In the genomic region with DNA sequence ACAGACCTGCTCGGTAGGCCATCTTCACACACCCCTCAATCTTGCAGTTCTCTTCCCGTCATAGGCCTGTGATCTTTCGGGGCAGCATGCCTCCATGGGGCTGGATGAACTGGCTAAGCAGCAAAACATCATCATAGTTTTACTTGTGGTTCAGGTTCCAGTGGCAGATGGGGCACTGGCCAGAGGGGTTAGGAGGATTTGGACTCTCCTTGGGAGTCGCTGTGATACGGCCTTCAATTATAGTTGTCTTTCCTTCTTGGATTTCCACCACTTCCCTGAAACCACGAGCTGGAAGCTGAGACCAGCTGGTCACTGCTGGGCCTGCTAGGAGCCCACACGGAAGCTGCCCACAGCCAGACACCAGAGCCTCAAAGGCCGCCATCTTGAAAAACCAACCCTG, we compare ENCODE assay signal across 23 cellular contexts. TPM values are rescaled to one million over a fixed set of nuclear protein-coding genes. Genes with fewer than 3 reads are reported as not detected.
A peak's percentile ranks its signal among the peaks of the same experiment; 100 is the strongest.
DNase-seq lines count a peak whose midpoint lies in the region; ATAC-seq, FAIRE-seq and TF ChIP-seq lines count a peak whose summit lies in the region.
"Had no signal": no experiment of that assay in that cellular context is flagged by ENCODE, and none has a peak within 500 bp of the region (broad histone marks: within the 10 kb centered on the region; RNA-seq: fewer than 3 reads in every experiment).

No MANE protein-coding gene starts in this region.

- POLR2A ChIA-PET in H1 (lab: Charles Lee; ENCODE audit: partially characterized antibody): interaction anchor here (0.8 to 7.1 kb wide), 5 partner anchors 9 to 218 kb away, joined by 3 to 84 read pairs (median 5); partner anchors contain the start of gene ZNF589

- TF ChIP-seq EP300 in H1 (IDR thresholded peaks at IDR 0.05; ENCODE audit: borderline replicate concordance in 1 of 2, low read depth in 2 of 2, low read length in 2 of 2): no peak
- no peak for TF ChIP-seq EP300 in sigmoid colon (IDR thresholded peaks at IDR 0.05)

- no peak overlapping the region for H3K4me2 ChIP-seq in H1 (ENCODE audit: insufficient read depth in 1 of 2, low read depth in 2 of 2, low read length in 2 of 2)
- H3K4me2 ChIP-seq: BLaER1, GM23338 had no signal

- no peak overlapping the region for H3K56ac ChIP-seq in H1 (replicated peaks; ENCODE audit: insufficient read length, low read depth, low read length)

- H3K9me3 ChIP-seq in H1 (ENCODE audit: insufficient read depth in 2 of 2, low read depth in 1 of 2, low read length in 1 of 2) (no peaks in the 10 kb centered on the region; a peak in 1 of 4 replicates), sigmoid colon (no peaks in the 10 kb centered on the region), left ventricle myocardium inferior (replicated peaks) (peaks cover 11% of the 10 kb centered on the region)

- H3K23ac ChIP-seq in H1 (ENCODE audit: insufficient read length): no peak overlapping the region

- H2BK120ac ChIP-seq in H1 (replicated peaks; ENCODE audit: low read depth, low read length): no peak overlapping the region

- no peak for DNase-seq in activated T-cell treated with anti-CD3 and anti-CD28 coated beads, Interleukin-2, amount 50 U/mL, for 24 hours
- no peak for DNase-seq in activated T-cell treated with anti-CD3 and anti-CD28 coated beads, Interleukin-2, amount 50 U/mL, for 72 hours
- DNase-seq in H1 (ENCODE audit: low read depth in 1 of 2, low spot score in 2 of 2): no peak
- peak; percentile 3 for DNase-seq in sigmoid colon
- DNase-seq in stimulated activated CD4-positive, alpha-beta T cell treated with anti-CD3 and anti-CD28 coated beads, Interleukin-1b, Interleukin-23, amount 100 ng/mL, for 48 hours: no peak
- DNase-seq in NCI-H69 (lab: John Stamatoyannopoulos, UW): no peak
- DNase-seq in left ventricle myocardium inferior: no peak
- DNase-seq: 8988T; CD4-positive, alpha-beta memory T cell; DMS153; DMS79; GDM1; H7 had no signal

- FAIRE-seq in H1 (lab: Jason Lieb, UNC): no peak
- FAIRE-seq: GM12892, GM18507, HepG2 had no signal

- H2BK20ac ChIP-seq in H1 (ENCODE audit: low read length): no peak overlapping the region

- H3K27ac ChIP-seq in H1 (ENCODE audit: low read depth, low read length): no peak overlapping the region; the same call in 1 of the 2 replicates
- no peak overlapping the region for H3K27ac ChIP-seq in sigmoid colon
- H3K27ac ChIP-seq in left ventricle myocardium inferior (replicated peaks): no peak overlapping the region
- H3K27ac ChIP-seq: BLaER1 had no signal

- no peaks in the 10 kb centered on the region for H3K23me2 ChIP-seq in H1 (ENCODE audit: low read depth, low read length)

- ATAC-seq in activated T-cell treated with anti-CD3 and anti-CD28 coated beads, Interleukin-2, amount 50 U/mL, for 72 hours (replicated peaks in 1 of 2): no peak
- ATAC-seq: GM23338, HepG2 had no signal

- H3K4ac ChIP-seq in H1 (replicated peaks; ENCODE audit: insufficient read length, low read depth, low read length): no peak overlapping the region

- no peaks in the 10 kb centered on the region for H3K4me1 ChIP-seq in H1 (replicated peaks in 1 of 4; ENCODE audit: control insufficient read depth in 3 of 4, insufficient read depth in 4 of 4, low read length in 3 of 4)
- H3K4me1 ChIP-seq in sigmoid colon: no peaks in the 10 kb centered on the region
- no peaks in the 10 kb centered on the region for H3K4me1 ChIP-seq in left ventricle myocardium inferior
- H3K4me1 ChIP-seq: BLaER1 had no signal

- H4K8ac ChIP-seq in H1 (ENCODE audit: extremely low read depth, insufficient read depth, low read length): no peak overlapping the region; the same call in 1 of the 2 replicates

- no peak for TF ChIP-seq RAD21 in H1 (IDR thresholded peaks at IDR 0.05 in 1 of 2, conservative IDR thresholded peaks at IDR 0.05 in 1 of 2; ENCODE audit: low read depth in 2 of 2, low read length in 2 of 2)

- no peak for TF ChIP-seq CTCF in H1 (IDR thresholded peaks at IDR 0.05; ENCODE audit: control extremely low read depth in 1 of 3, insufficient read depth in 1 of 3, low read depth in 1 of 3, low read length in 3 of 3)
- TF ChIP-seq CTCF in sigmoid colon (IDR thresholded peaks at IDR 0.05): no peak
- no peak for TF ChIP-seq CTCF in left ventricle myocardium inferior (IDR thresholded peaks at IDR 0.05; ENCODE audit: borderline replicate concordance)

- peaks cover 7% of the 10 kb centered on the region; the same call in 1 of the 2 replicates for H3K79me1 ChIP-seq in H1 (ENCODE audit: low read depth, low read length)

- peaks cover 87% of the 10 kb centered on the region for H3K36me3 Mint-ChIP-seq in activated T-cell treated with anti-CD3 and anti-CD28 coated beads, Interleukin-2, amount 50 U/mL, for 24 hours (ENCODE audit: low read depth)
- peaks cover 8 to 40% of the 10 kb centered on the region in 2 donors for H3K36me3 Mint-ChIP-seq in activated T-cell treated with anti-CD3 and anti-CD28 coated beads, Interleukin-2, amount 50 U/mL, for 72 hours (ENCODE audit: insufficient read depth in 2 of 2)
- peaks cover 16% of the 10 kb centered on the region for H3K36me3 Mint-ChIP-seq in IgD-negative memory B cell

- peaks cover 6 to 95% of the 10 kb centered on the region in 2 experiments for H3K79me2 ChIP-seq in H1 (ENCODE audit: control insufficient read depth in 1 of 2, insufficient read depth in 2 of 2, low read length in 2 of 2)

- intact Hi-C loops in sigmoid colon (cut with DNase I) (no loop called here), left ventricle myocardium inferior (cut with micrococcal nuclease) (no loop called here)

- no peak overlapping the region for H2BK12ac ChIP-seq in H1 (ENCODE audit: low read depth, low read length)

- H3K4me3 Mint-ChIP-seq in activated T-cell treated with anti-CD3 and anti-CD28 coated beads, Interleukin-2, amount 50 U/mL, for 24 hours: no peak overlapping the region
- no peak overlapping the region for H3K4me3 Mint-ChIP-seq in activated T-cell treated with anti-CD3 and anti-CD28 coated beads, Interleukin-2, amount 50 U/mL, for 72 hours
- no peak overlapping the region for H3K4me3 Mint-ChIP-seq in IgD-negative memory B cell
- H3K4me3 Mint-ChIP-seq: CD14-positive monocyte; CD4-positive, alpha-beta memory T cell; GM23338 had no signal

- no peak overlapping the region for H2AFZ ChIP-seq in H1 (ENCODE audit: low read length)
- H2AFZ ChIP-seq: GM23338 had no signal

- WGBS in H1 (ENCODE audit: extremely low coverage in 1 of 2, insufficient coverage in 1 of 2, insufficient read length in 1 of 2, insufficient replicate concordance in 2 of 2, low coverage in 1 of 2, low lambda C conversion rate in 2 of 2, missing lambda C conversion rate in 1 of 2), 2 experiments: 88% methylated on average over 8 of the region's 8 CpGs; no CpG with 5 or more reads in 1 of the 2 experiments
- 96% methylated on average over 8 of the region's 8 CpGs for WGBS in sigmoid colon, 2 donors

- H3K4me1 Mint-ChIP-seq in activated T-cell treated with anti-CD3 and anti-CD28 coated beads, Interleukin-2, amount 50 U/mL, for 24 hours (ENCODE audit: low read depth): peaks cover 8% of the 10 kb centered on the region
- no peaks in the 10 kb centered on the region for H3K4me1 Mint-ChIP-seq in activated T-cell treated with anti-CD3 and anti-CD28 coated beads, Interleukin-2, amount 50 U/mL, for 72 hours (ENCODE audit: low read depth)
- H3K4me1 Mint-ChIP-seq in IgD-negative memory B cell: peaks cover 7 to 15% (median 7%) of the 10 kb centered on the region in 3 donors
- H3K4me1 Mint-ChIP-seq: GM23338 had no signal

- no peak overlapping the region; the same call in 1 of the 2 replicates for H2BK5ac ChIP-seq in H1 (ENCODE audit: low read depth, low read length)

- H3K27ac Mint-ChIP-seq in activated T-cell treated with anti-CD3 and anti-CD28 coated beads, Interleukin-2, amount 50 U/mL, for 24 hours: peak overlapping the region; percentile 8
- no peak overlapping the region for H3K27ac Mint-ChIP-seq in activated T-cell treated with anti-CD3 and anti-CD28 coated beads, Interleukin-2, amount 50 U/mL, for 72 hours
- peak overlapping the region in 2 of 3 donors; percentile 10 to 19 for H3K27ac Mint-ChIP-seq in IgD-negative memory B cell
- H3K27ac Mint-ChIP-seq: CD4-positive, alpha-beta memory T cell; GM23338 had no signal

- no peaks in the 10 kb centered on the region for H3K27me3 Mint-ChIP-seq in activated T-cell treated with anti-CD3 and anti-CD28 coated beads, Interleukin-2, amount 50 U/mL, for 24 hours
- H3K27me3 Mint-ChIP-seq in activated T-cell treated with anti-CD3 and anti-CD28 coated beads, Interleukin-2, amount 50 U/mL, for 72 hours (ENCODE audit: low read depth): no peaks in the 10 kb centered on the region
- H3K27me3 Mint-ChIP-seq in IgD-negative memory B cell: no peaks in the 10 kb centered on the region
- H3K27me3 Mint-ChIP-seq: CD4-positive, alpha-beta memory T cell had no signal

- no peaks in the 10 kb centered on the region for H3K27me3 ChIP-seq in H1 (replicated peaks in 1 of 4; ENCODE audit: control insufficient read depth in 3 of 4, extremely low read depth in 1 of 4, insufficient read depth in 3 of 4, low read length in 3 of 4)
- H3K27me3 ChIP-seq in sigmoid colon: no peaks in the 10 kb centered on the region
- H3K27me3 ChIP-seq in left ventricle myocardium inferior (ENCODE audit: low read depth): no peaks in the 10 kb centered on the region
- H3K27me3 ChIP-seq: BLaER1 had no signal

- no peak overlapping the region for H4K5ac ChIP-seq in H1 (ENCODE audit: insufficient read length, low read depth, low read length)

- no peak overlapping the region for H2AK5ac ChIP-seq in H1 (ENCODE audit: low read depth, low read length)

- H3K9me3 Mint-ChIP-seq in activated T-cell treated with anti-CD3 and anti-CD28 coated beads, Interleukin-2, amount 50 U/mL, for 24 hours: peaks cover 4% of the 10 kb centered on the region
- no peaks in the 10 kb centered on the region for H3K9me3 Mint-ChIP-seq in activated T-cell treated with anti-CD3 and anti-CD28 coated beads, Interleukin-2, amount 50 U/mL, for 72 hours
- peaks cover 0 to 3% (median 1%) of the 10 kb centered on the region in 3 donors for H3K9me3 Mint-ChIP-seq in IgD-negative memory B cell
- H3K9me3 Mint-ChIP-seq: CD4-positive, alpha-beta memory T cell had no signal

- H3K9ac ChIP-seq in H1 (replicated peaks in 1 of 4; ENCODE audit: extremely low read depth in 1 of 4, low read depth in 3 of 4, low read length in 3 of 4): no peak overlapping the region
- H3K9ac ChIP-seq: BLaER1 had no signal

- H4K20me1 ChIP-seq in H1 (replicated peaks in 1 of 2; ENCODE audit: control insufficient read depth in 1 of 2, insufficient read depth in 2 of 2, low read length in 2 of 2): peaks cover 18 to 20% of the 10 kb centered on the region in 2 experiments

- H2BK15ac ChIP-seq in H1 (ENCODE audit: low read length): no peak overlapping the region

- no peak for TF ChIP-seq POLR2A in H1 (IDR thresholded peaks at IDR 0.05; ENCODE audit: control extremely low read depth in 1 of 2, low read depth in 2 of 2, low read length in 2 of 2)
- TF ChIP-seq POLR2A in sigmoid colon (IDR thresholded peaks at IDR 0.05): no peak

- H3K36me3 ChIP-seq in H1 (ENCODE audit: control insufficient read depth in 2 of 4, insufficient read depth in 4 of 4, low read length in 3 of 4) (peaks cover 12 to 72% (median 37%) of the 10 kb centered on the region in 4 experiments; a peak in 7 of 8 replicates), sigmoid colon (peaks cover 0 to 35% (median 2%) of the 10 kb centered on the region in 4 donors), left ventricle myocardium inferior (peaks cover 35% of the 10 kb centered on the region)

- H3K4me3 ChIP-seq in H1 (ENCODE audit: extremely low read depth in 1 of 4, insufficient read depth in 2 of 4, low read depth in 3 of 4, low read length in 4 of 4) (no peak overlapping the region), sigmoid colon (no peak overlapping the region), left ventricle myocardium inferior (no peak overlapping the region)
- H3K4me3 ChIP-seq: BLaER1, GM23338 had no signal

- no peak overlapping the region for H3K18ac ChIP-seq in H1 (ENCODE audit: extremely low read depth, low read length)

- no peak overlapping the region for H4K91ac ChIP-seq in H1 (replicated peaks; ENCODE audit: insufficient read length, low read length)

- no peak overlapping the region for H3K14ac ChIP-seq in H1 (ENCODE audit: insufficient read length)

- CTCF ChIA-PET in H1 (lab: Charles Lee; ENCODE audit: partially characterized antibody): interaction anchor here (1.1 to 3.2 kb wide), 7 partner anchors 9 to 179 kb away, joined by 3 to 14 read pairs (median 5); no protein-coding TSS in a partner anchor

RNA-seq across cellular contexts. Expression of gene ZNF589, which starts 15.7 kb away (rescaled TPM):
- 10 to 100 TPM; 26.0 to 39.7 TPM for total RNA-seq in activated T-cell treated with anti-CD3 and anti-CD28 coated beads, Interleukin-2, amount 50 U/mL, for 72 hours
- polyA plus RNA-seq in IgD-negative memory B cell: 9.1 TPM
- 106 and 113 TPM in 2 replicates for total RNA-seq in H1 (2021; fragmentation: NEBNext Ultra II Directional; extraction: Animal tissue kit (Norgen Biotek cat#: 25700))
- 64.7 and 65.6 TPM in 2 replicates for polyA plus RNA-seq in H1 (2011; rRNA removed)
- 94.8 TPM for polyA plus RNA-seq in H1 (2011; cell fraction: cytosol; rRNA removed)
- 119 TPM for polyA plus RNA-seq in H1 (2011; cell fraction: nucleus; rRNA removed)
- polyA plus RNA-seq in H1 (2012, experiment 1 of 2): 90.1 to 112 TPM (median 101 TPM) in 4 replicates
- polyA plus RNA-seq in H1 (2012, experiment 2 of 2): 14.1 TPM
- 87.3 TPM for polyA plus RNA-seq in H1 (2013, experiment 1 of 2)
- 81.4 TPM for polyA plus RNA-seq in H1 (2013, experiment 2 of 2)
- 112 and 152 TPM in 2 replicates for polyA minus RNA-seq in H1 (2011; rRNA and poly(A)+ RNA removed)
- 48.0 TPM for polyA minus RNA-seq in H1 (2011; cell fraction: cytosol; rRNA and poly(A)+ RNA removed)
- 107 TPM for polyA minus RNA-seq in H1 (2011; cell fraction: nucleus; rRNA and poly(A)+ RNA removed)
- 10 to 100 TPM in 2 of 4 donors, 1 to 10 TPM in 2; 5.7 to 24.1 (median 10.8) TPM for total RNA-seq in sigmoid colon
- 1 to 10 TPM; 1.2 to 8.1 (median 1.8) TPM for polyA plus RNA-seq in sigmoid colon
- 6.6 TPM for total RNA-seq in left ventricle myocardium inferior

RNA-seq across cellular contexts. Expression of gene CAMP, which starts 33.3 kb away (rescaled TPM):
- total RNA-seq in activated T-cell treated with anti-CD3 and anti-CD28 coated beads, Interleukin-2, amount 50 U/mL, for 72 hours: not detected
- polyA plus RNA-seq in IgD-negative memory B cell (1.1 TPM), H1 (2011; rRNA removed) (not detected in 2 replicates), sigmoid colon (1 to 10 TPM in 1 of 3 donors, not detected in 2; 1.2 TPM)
- total RNA-seq in H1 (2021; fragmentation: NEBNext Ultra II Directional; extraction: Animal tissue kit (Norgen Biotek cat#: 25700)): not detected in 2 replicates
- polyA plus RNA-seq in H1 (2011; cell fraction: cytosol; rRNA removed): not detected
- polyA plus RNA-seq in H1 (2011; cell fraction: nucleus; rRNA removed): not detected
- not detected in 4 replicates for polyA plus RNA-seq in H1 (2012, experiment 1 of 2)
- not detected for polyA plus RNA-seq in H1 (2012, experiment 2 of 2)
- not detected for polyA plus RNA-seq in H1 (2013, experiment 1 of 2)
- polyA plus RNA-seq in H1 (2013, experiment 2 of 2): not detected
- polyA minus RNA-seq in H1 (2011; rRNA and poly(A)+ RNA removed): not detected in 2 replicates
- not detected for polyA minus RNA-seq in H1 (2011; cell fraction: cytosol; rRNA and poly(A)+ RNA removed)
- not detected for polyA minus RNA-seq in H1 (2011; cell fraction: nucleus; rRNA and poly(A)+ RNA removed)
- total RNA-seq in sigmoid colon (1 to 10 TPM in 1 of 4 donors, not detected in 3; 1.1 TPM), left ventricle myocardium inferior (not detected)
- total RNA-seq: A673; CD4-positive, alpha-beta memory T cell; Daoy; GM23338; H7; HepG2 had no signal
- polyA plus RNA-seq: AG04450; CD4-positive, alpha-beta memory T cell; GM23338; HepG2 had no signal

RNA-seq across cellular contexts. Expression of gene NME6, which starts 44.6 kb away (rescaled TPM):
- total RNA-seq in activated T-cell treated with anti-CD3 and anti-CD28 coated beads, Interleukin-2, amount 50 U/mL, for 72 hours: 10 to 100 TPM; 38.3 to 41.9 TPM
- polyA plus RNA-seq in IgD-negative memory B cell (81.1 TPM), H1 (2011; rRNA removed) (19.3 and 21.5 TPM in 2 replicates), sigmoid colon (10 to 100 TPM; 20.0 to 24.0 (median 20.4) TPM)
- total RNA-seq in H1 (2021; fragmentation: NEBNext Ultra II Directional; extraction: Animal tissue kit (Norgen Biotek cat#: 25700)): 12.3 and 14.2 TPM in 2 replicates
- 18.3 TPM for polyA plus RNA-seq in H1 (2011; cell fraction: cytosol; rRNA removed)
- 15.5 TPM for polyA plus RNA-seq in H1 (2011; cell fraction: nucleus; rRNA removed)
- polyA plus RNA-seq in H1 (2012, experiment 1 of 2): 17.3 to 19.4 TPM (median 19.0 TPM) in 4 replicates
- 13.9 TPM for polyA plus RNA-seq in H1 (2012, experiment 2 of 2)
- 7.5 TPM for polyA plus RNA-seq in H1 (2013, experiment 1 of 2)
- 7.4 TPM for polyA plus RNA-seq in H1 (2013, experiment 2 of 2)
- 17.6 and 28.3 TPM in 2 replicates for polyA minus RNA-seq in H1 (2011; rRNA and poly(A)+ RNA removed)
- polyA minus RNA-seq in H1 (2011; cell fraction: cytosol; rRNA and poly(A)+ RNA removed): 12.0 TPM
- 13.7 TPM for polyA minus RNA-seq in H1 (2011; cell fraction: nucleus; rRNA and poly(A)+ RNA removed)
- total RNA-seq in sigmoid colon (10 to 100 TPM; 14.7 to 36.2 (median 24.4) TPM), left ventricle myocardium inferior (20.4 TPM)
